In genomic region chrX:41084360-41085104, GRCh38 we compare ENCODE assay signal across 8 cellular contexts.
DNase-seq lines count a peak whose midpoint lies in the region; ATAC-seq, FAIRE-seq and TF ChIP-seq lines count a peak whose summit lies in the region.

No MANE protein-coding gene starts in this region.

- peaks cover 7% of the 10 kb centered on the region; the same call in 1 of the 2 replicates for H3K4me1 ChIP-seq in MM.1S (ENCODE audit: low read length)

- H3K27me3 Mint-ChIP-seq in nephron (ENCODE audit: low read depth): no peaks in the 10 kb centered on the region

- peak overlapping the region; percentile 99 for H3K9ac ChIP-seq in MM.1S (ENCODE audit: low read length)

- peak overlapping the region; percentile 67 for H2AFZ ChIP-seq in MM.1S (ENCODE audit: low read length)

- H3K36me3 Mint-ChIP-seq in nephron (ENCODE audit: low read depth): peaks cover 6% of the 10 kb centered on the region

- no peak for TF ChIP-seq CTCF in MM.1S (IDR thresholded peaks at IDR 0.05; ENCODE audit: low read length)
- TF ChIP-seq CTCF in nephron (IDR thresholded peaks at IDR 0.05; ENCODE audit: unreplicated experiment in 3 of 3): no peak

- H3K9me3 Mint-ChIP-seq in nephron: peaks cover 5% of the 10 kb centered on the region

- peaks cover 42% of the 10 kb centered on the region for H3K79me2 ChIP-seq in MM.1S (ENCODE audit: low read length)

- peak overlapping the region; percentile 88 to 93 (median 89) for H3K4me3 Mint-ChIP-seq in nephron

- peak overlapping the region; percentile 100 for H3K27ac ChIP-seq in MM.1S (ENCODE audit: low read length)

- no peaks in the 10 kb centered on the region for H3K36me3 ChIP-seq in MM.1S (replicated peaks; ENCODE audit: insufficient read depth, low read length)

- peak overlapping the region; percentile 89 for H3K4me3 ChIP-seq in MM.1S (ENCODE audit: low read length)

- H4K20me1 ChIP-seq in MM.1S (ENCODE audit: insufficient read depth, low read length): peaks cover 10% of the 10 kb centered on the region

- H3K9me2 ChIP-seq in MM.1S (replicated peaks; ENCODE audit: insufficient read depth, low read length): no peaks in the 10 kb centered on the region

- peak overlapping the region; percentile 81 for H3K4me2 ChIP-seq in MM.1S (ENCODE audit: low read depth, low read length)

- H3K27ac Mint-ChIP-seq in nephron: peak overlapping the region; percentile 94 to 100 (median 98)

- DNase-seq in HCEC 1CT (peak; percentile 92), MM.1S (peak; percentile 93), SHP77 treated with DMSO at 0.1 percent for 48 hours (lab: John Stamatoyannopoulos, UW) (peak; percentile 68), activated gamma-delta T cell treated with Interleukin-2 at 50 U/mL for 16 hours (peak; percentile 99), fibroblast of the conjunctiva (ENCODE audit: low read depth) (peak; percentile 92)
- DNase-seq in stimulated activated naive CD8-positive, alpha-beta T cell treated with anti-CD3 and anti-CD28 coated beads, Interleukin-15, Interleukin-2, amounts not matched to agents 100 U/mL and 50 U/mL, for 24 hours: peak; percentile 97

- FAIRE-seq in G401.6 (lab: Jason Lieb, UNC): peak; percentile 98

- H3F3A ChIP-seq in MM.1S (ENCODE audit: insufficient read depth, low read length): peaks cover 9% of the 10 kb centered on the region

- peaks cover 18% of the 10 kb centered on the region for H3K4me1 Mint-ChIP-seq in nephron

- peak; percentile 70 for ATAC-seq in stimulated activated naive CD8-positive, alpha-beta T cell treated with anti-CD3 and anti-CD28 coated beads, Interleukin-15, Interleukin-2, amounts not matched to agents 100 U/mL and 50 U/mL, for 24 hours

- H3K9me3 ChIP-seq in MM.1S (replicated peaks; ENCODE audit: insufficient read depth, low read length): no peaks in the 10 kb centered on the region

- H3K27me3 ChIP-seq in MM.1S (replicated peaks; ENCODE audit: insufficient read depth, low read length): no peaks in the 10 kb centered on the region

Comparison
In these comparisons a context has a peak if more than half of its experiments do, and no peak if none do; other contexts are left out.
1. Peak in every context shown above with its lines: DNase-seq, ATAC-seq, H3K4me3 ChIP-seq and H3K27ac ChIP-seq.